In genomic region chr7:143264196-143264568, GRCh38 we compare ENCODE assay signal across 2 cellular contexts. TPM values are rescaled to one million over a fixed set of nuclear protein-coding genes. Genes with fewer than 3 reads are reported as not detected.
DNase-seq lines count a peak whose midpoint lies in the region; TF ChIP-seq lines count a peak whose summit lies in the region.
"Not testable (repeated sequence)": the region's sequence is repeated elsewhere in the genome, so short reads cannot be mapped to it uniquely, and the experiment has no call there.

No MANE protein-coding gene starts in this region.

- peak overlapping the region; percentile 61 for H3K4me3 ChIP-seq in BJ (ENCODE audit: low read depth, low read length)
- peak overlapping the region; percentile 92 for H3K4me3 ChIP-seq in epithelial cell of esophagus (ENCODE audit: low read length)

- DNase-seq in BJ (ENCODE audit: low read depth); epithelial cell of esophagus (ENCODE audit: low read depth): not testable (repeated sequence)

- not testable (repeated sequence) for TF ChIP-seq CTCF in BJ (IDR thresholded peaks at IDR 0.05; ENCODE audit: insufficient read depth, low read depth, low read length); epithelial cell of esophagus (IDR thresholded peaks at IDR 0.05; ENCODE audit: insufficient read depth, low read depth, low read length, missing control alignments)

- CTCF ChIA-PET in BJ (lab: Yijun Ruan, JAX), result interaction anchor here (1.5 to 3.2 kb wide), 3 partner anchors 15 to 24 kb away, joined by 3 to 12 read pairs (median 4); no protein-coding TSS in a partner anchor

- POLR2A ChIA-PET in BJ (lab: Charles Lee), result not testable (repeated sequence)

- not testable (repeated sequence) for H3K36me3 ChIP-seq in BJ (ENCODE audit: control insufficient read depth, insufficient read depth, low read length)

- H3K27me3 ChIP-seq in BJ (ENCODE audit: control insufficient read depth, insufficient read depth, low read length), result not testable (repeated sequence)

RNA-seq across cellular contexts. Expression of gene GSTK1, which starts 0.9 kb away (rescaled TPM):
- polyA plus RNA-seq in BJ (2011; rRNA removed), result 132 and 164 TPM in 2 replicates
- polyA minus RNA-seq in BJ (2011; rRNA and poly(A)+ RNA removed), result 50.0 and 80.1 TPM in 2 replicates

RNA-seq across cellular contexts. Expression of gene TMEM139, which starts 20.6 kb away (rescaled TPM):
- 0.11 and 0.15 TPM in 2 replicates for polyA plus RNA-seq in BJ (2011; rRNA removed)
- not detected in 2 replicates for polyA minus RNA-seq in BJ (2011; rRNA and poly(A)+ RNA removed)

RNA-seq across cellular contexts. Expression of gene CASP2, which starts 24.0 kb away (rescaled TPM):
- 15.4 and 16.0 TPM in 2 replicates for polyA plus RNA-seq in BJ (2011; rRNA removed)
- 27.3 and 39.8 TPM in 2 replicates for polyA minus RNA-seq in BJ (2011; rRNA and poly(A)+ RNA removed)

RNA-seq across cellular contexts. Expression of gene TAS2R40, which starts 42.3 kb away (rescaled TPM):
- polyA plus RNA-seq in BJ (2011; rRNA removed), result not detected in 2 replicates
- not detected in 2 replicates for polyA minus RNA-seq in BJ (2011; rRNA and poly(A)+ RNA removed)

RNA-seq across cellular contexts. Expression of gene CLCN1, which starts 51.7 kb away (rescaled TPM):
- not detected in 2 replicates for polyA plus RNA-seq in BJ (2011; rRNA removed)
- polyA minus RNA-seq in BJ (2011; rRNA and poly(A)+ RNA removed), result not detected in 2 replicates
